Comparison of ENCODE assay signal across 11 cellular contexts in the genomic region with DNA sequence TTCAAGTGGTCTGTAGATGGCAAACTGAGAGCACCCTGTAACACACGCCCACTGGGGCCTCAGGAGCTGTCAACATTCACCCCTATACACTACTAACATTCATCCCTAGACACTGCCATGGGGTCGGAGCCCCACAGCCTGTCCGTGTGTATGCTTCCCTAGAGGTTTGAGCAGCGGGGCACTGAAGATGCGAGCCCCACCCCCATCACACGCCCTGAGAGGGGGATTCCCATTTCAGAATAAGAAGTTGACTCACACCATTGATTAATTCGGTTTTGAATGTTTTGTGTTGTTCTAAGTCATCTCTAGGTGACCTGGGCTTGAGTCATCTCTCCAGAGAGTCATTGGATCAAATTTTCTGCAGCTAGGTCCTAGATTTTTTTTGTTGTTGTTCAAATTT. TPM values are rescaled to one million over a fixed set of nuclear protein-coding genes. Genes with fewer than 3 reads are reported as not detected.
DNase-seq lines count a peak whose midpoint lies in the region; ATAC-seq, FAIRE-seq and TF ChIP-seq lines count a peak whose summit lies in the region.
"Had no signal": no experiment of that assay in that cellular context is flagged by ENCODE, and none has a peak within 500 bp of the region (broad histone marks: within the 10 kb centered on the region; RNA-seq: fewer than 3 reads in every experiment).

No MANE protein-coding gene starts in this region.

- H3K9ac ChIP-seq in astrocyte (ENCODE audit: low read length) = peak overlapping the region; percentile 56
- no peak overlapping the region for H3K9ac ChIP-seq in endodermal cell (ENCODE audit: extremely low read depth, low read length, poor library complexity, severe bottlenecking)

- H3K4me3 Mint-ChIP-seq in astrocyte (ENCODE audit: unreplicated experiment) (no peak overlapping the region), endodermal cell (no peak overlapping the region)
- H3K4me3 Mint-ChIP-seq: activated naive CD8-positive, alpha-beta T cell treated with anti-CD3 and anti-CD28 coated beads, Interleukin-2, amount 10 ng/mL, durations not matched to agents 7 days and 5 days had no signal

- H3K27me3 ChIP-seq in astrocyte (ENCODE audit: insufficient read depth, low read length) (no peaks in the 10 kb centered on the region), endodermal cell (ENCODE audit: control insufficient read depth, insufficient read depth, low read length, poor library complexity, severe bottlenecking) (no peaks in the 10 kb centered on the region)

- H3K27me3 Mint-ChIP-seq in astrocyte (ENCODE audit: low read depth, unreplicated experiment) = no peaks in the 10 kb centered on the region
- H3K27me3 Mint-ChIP-seq in endodermal cell (ENCODE audit: insufficient read depth) = no peaks in the 10 kb centered on the region
- H3K27me3 Mint-ChIP-seq: activated naive CD8-positive, alpha-beta T cell treated with anti-CD3 and anti-CD28 coated beads, Interleukin-2, amount 10 ng/mL, durations not matched to agents 7 days and 5 days had no signal

- TF ChIP-seq CTCF in astrocyte (IDR thresholded peaks at IDR 0.05; ENCODE audit: insufficient read depth, low read depth, low read length) (no peak), endodermal cell (conservative IDR thresholded peaks at IDR 0.05) (no peak)

- H3K79me2 ChIP-seq in astrocyte (ENCODE audit: insufficient read depth, low read length) = no peaks in the 10 kb centered on the region

- H3K4me3 ChIP-seq in astrocyte (ENCODE audit: insufficient read depth, low read depth, low read length) = no peak overlapping the region
- H3K4me3 ChIP-seq in endodermal cell (ENCODE audit: low read length) = no peak overlapping the region

- H3K4me1 ChIP-seq in astrocyte (ENCODE audit: insufficient read depth, low read length) (peaks cover 19% of the 10 kb centered on the region), endodermal cell (ENCODE audit: control insufficient read depth, insufficient read depth, low read length) (no peaks in the 10 kb centered on the region)

- peak; percentile 60 for ATAC-seq in GM18870 (IDR thresholded peaks at IDR 0.05; ENCODE audit: unreplicated experiment)
- ATAC-seq in GM18858 (IDR thresholded peaks at IDR 0.05; ENCODE audit: unreplicated experiment) = no peak

- H3K36me3 ChIP-seq in astrocyte (ENCODE audit: insufficient read depth, low read length) (no peaks in the 10 kb centered on the region), endodermal cell (ENCODE audit: control insufficient read depth, insufficient read depth, low read length) (no peaks in the 10 kb centered on the region)

- FAIRE-seq in HTR-8/SVneo (lab: Jason Lieb, UNC) (no peak), astrocyte (lab: Jason Lieb, UNC) (no peak)

- 79 to 88% methylated on average over 2 to 7 of the region's 7 CpGs for WGBS in endodermal cell (ENCODE audit: insufficient coverage in 1 of 2, insufficient read length in 1 of 2), 2 experiments

- H3K36me3 Mint-ChIP-seq in astrocyte (ENCODE audit: low read depth, unreplicated experiment) (no peaks in the 10 kb centered on the region), endodermal cell (ENCODE audit: low read depth) (no peaks in the 10 kb centered on the region)
- H3K36me3 Mint-ChIP-seq: activated naive CD8-positive, alpha-beta T cell treated with anti-CD3 and anti-CD28 coated beads, Interleukin-2, amount 10 ng/mL, durations not matched to agents 7 days and 5 days had no signal

- no peaks in the 10 kb centered on the region for H4K20me1 ChIP-seq in astrocyte (ENCODE audit: insufficient read depth, low read length)

- no peak overlapping the region for H2AFZ ChIP-seq in astrocyte (ENCODE audit: low read depth, low read length)

- H3K4me2 ChIP-seq in astrocyte (ENCODE audit: low read length) = peak overlapping the region; percentile 64

- H3K9me3 Mint-ChIP-seq in astrocyte (ENCODE audit: unreplicated experiment) (no peaks in the 10 kb centered on the region), endodermal cell (no peaks in the 10 kb centered on the region)

- DNase-seq in HTR-8/SVneo (ENCODE audit: insufficient read length, low spot score) (peak; percentile 36), astrocyte (ENCODE audit: low read depth) (peak; percentile 76), endodermal cell (no peak), NCI-H1930 (lab: John Stamatoyannopoulos, UW) (no peak), cerebellum (ENCODE audit: low spot score) (no peak)
- peak; percentile 19 to 67 (median 36) for DNase-seq in stimulated activated CD4-positive, alpha-beta T cell treated with anti-CD3 and anti-CD28 coated beads, TNF-alpha, amount 100 ng/mL, for 24 hours (ENCODE audit: low read depth in 3 of 3)
- DNase-seq: activated naive CD8-positive, alpha-beta T cell treated with anti-CD3 and anti-CD28 coated beads, Interleukin-2, amount 10 ng/mL, durations not matched to agents 7 days and 5 days; NCI-H2029 had no signal

- H3K4me1 Mint-ChIP-seq in astrocyte (ENCODE audit: low read depth, unreplicated experiment) (peaks cover under 1% of the 10 kb centered on the region), endodermal cell (peaks cover 5% of the 10 kb centered on the region)

- H3K27ac Mint-ChIP-seq in astrocyte (ENCODE audit: unreplicated experiment) (peak overlapping the region; percentile 47), endodermal cell (no peak overlapping the region)
- H3K27ac Mint-ChIP-seq: activated naive CD8-positive, alpha-beta T cell treated with anti-CD3 and anti-CD28 coated beads, Interleukin-2, amount 10 ng/mL, durations not matched to agents 7 days and 5 days had no signal

- H3K27ac ChIP-seq in astrocyte (ENCODE audit: low read depth, low read length) (peak overlapping the region; percentile 54), endodermal cell (ENCODE audit: low read depth, low read length) (no peak overlapping the region)

- H3K9me3 ChIP-seq in astrocyte (ENCODE audit: insufficient read depth, low read depth, low read length) (no peaks in the 10 kb centered on the region), endodermal cell (ENCODE audit: control insufficient read depth, low read length) (no peaks in the 10 kb centered on the region)

RNA-seq across cellular contexts. Expression of gene MMD, which starts 37.3 kb away (rescaled TPM):
- total RNA-seq in astrocyte (8.6 and 10.6 TPM in 2 replicates), endodermal cell (10 to 100 TPM; 40.1 to 40.2 TPM), cerebellum (57.8 TPM)
- polyA plus RNA-seq in endodermal cell (2013, experiment 1 of 2) = 57.9 TPM
- 59.9 TPM for polyA plus RNA-seq in endodermal cell (2013, experiment 2 of 2)

RNA-seq across cellular contexts. Expression of gene SMIM36, which starts 52.3 kb away (rescaled TPM):
- not detected in 2 replicates for total RNA-seq in astrocyte
- total RNA-seq in endodermal cell = not detected
- not detected for polyA plus RNA-seq in endodermal cell (2013, experiment 1 of 2)
- not detected for polyA plus RNA-seq in endodermal cell (2013, experiment 2 of 2)
- not detected for total RNA-seq in cerebellum
- total RNA-seq: activated naive CD8-positive, alpha-beta T cell treated with anti-CD3 and anti-CD28 coated beads, Interleukin-2, amount 10 ng/mL, durations not matched to agents 7 days and 5 days had no signal
- polyA plus RNA-seq: thymus had no signal

Comparison
In these comparisons a context has a peak if more than half of its experiments do, and no peak if none do; other contexts are left out.
1. DNase-seq: peak in HTR-8/SVneo (single experiment), astrocyte (single experiment) and stimulated activated CD4-positive, alpha-beta T cell treated with anti-CD3 and anti-CD28 coated beads, TNF-alpha, amount 100 ng/mL, for 24 hours (3 of 3); none in endodermal cell (single experiment), NCI-H1930 (0 of 2) and cerebellum (single experiment).